In the genomic region with DNA sequence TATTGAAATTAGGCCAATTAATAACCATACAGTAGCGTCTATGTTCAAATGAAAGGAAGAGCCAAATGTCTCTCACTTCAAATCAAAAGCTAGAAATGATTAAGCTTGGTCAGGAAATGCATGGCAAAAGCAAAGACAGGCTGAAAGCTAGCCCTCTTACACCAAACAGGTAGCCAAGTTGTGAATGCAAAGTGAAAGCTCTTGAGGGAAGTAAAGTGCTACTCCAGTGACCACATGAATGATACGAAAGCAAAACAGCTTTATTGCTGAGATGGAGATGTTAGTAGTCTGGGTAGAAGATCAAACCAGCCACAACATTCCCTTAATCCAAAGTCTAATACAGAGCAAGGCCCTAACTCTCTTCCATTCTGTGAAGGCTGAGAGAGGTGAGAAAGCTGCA, we compare ENCODE assay signal across 12 cellular contexts.
DNase-seq lines count a peak whose midpoint lies in the region; ATAC-seq and TF ChIP-seq lines count a peak whose summit lies in the region.
"Had no signal": no experiment of that assay in that cellular context is flagged by ENCODE, and none has a peak within 500 bp of the region (broad histone marks: within the 10 kb centered on the region; RNA-seq: fewer than 3 reads in every experiment).

No MANE protein-coding gene starts in this region.

- ATAC-seq in GM18505 (IDR thresholded peaks at IDR 0.05; ENCODE audit: unreplicated experiment) = peak; percentile 95
- peak; percentile 95 for ATAC-seq in GM19438 (IDR thresholded peaks at IDR 0.05; ENCODE audit: low read depth, unreplicated experiment)
- ATAC-seq in HG02852 (IDR thresholded peaks at IDR 0.05; ENCODE audit: unreplicated experiment) = peak; percentile 50
- peak; percentile 99 for ATAC-seq in HG03565 (IDR thresholded peaks at IDR 0.05; ENCODE audit: unreplicated experiment)
- ATAC-seq: heart right ventricle had no signal

- no peaks in the 10 kb centered on the region for H3K36me3 Mint-ChIP-seq in endothelial cell (ENCODE audit: low read depth, unreplicated experiment)

- no peaks in the 10 kb centered on the region for H3K4me1 Mint-ChIP-seq in endothelial cell (ENCODE audit: unreplicated experiment)

- no peak overlapping the region for H3K27ac Mint-ChIP-seq in endothelial cell (ENCODE audit: unreplicated experiment)

- no peak overlapping the region for H3K4me3 Mint-ChIP-seq in endothelial cell (ENCODE audit: unreplicated experiment)

- no peak for TF ChIP-seq POLR2A in GM18505 (IDR thresholded peaks at IDR 0.05; ENCODE audit: borderline replicate concordance, extremely low read depth, insufficient read depth, insufficient read length)

- H3K9me3 Mint-ChIP-seq in endothelial cell (ENCODE audit: unreplicated experiment) = no peaks in the 10 kb centered on the region

- DNase-seq in effector CD4-positive, alpha-beta T cell = no peak
- DNase-seq in foreskin melanocyte (no peak), endothelial cell (ENCODE audit: low spot score) (no peak)
- no peak for DNase-seq in activated T-cell treated with anti-CD3 and anti-CD28 coated beads, Interleukin-2, amount 50 U/mL, for 48 hours
- DNase-seq: activated T-cell treated with anti-CD3 and anti-CD28 coated beads, Interleukin-2, amount 50 U/mL, for 1 hour; heart right ventricle; left ventricle myocardium inferior; upper lobe of left lung had no signal

- no peak for TF ChIP-seq CTCF in endothelial cell (IDR thresholded peaks at IDR 0.05; ENCODE audit: unreplicated experiment)

- H3K27me3 Mint-ChIP-seq in endothelial cell (ENCODE audit: unreplicated experiment) = no peaks in the 10 kb centered on the region
